In genomic region chr6:89836637-89837222, GRCh38 we compare ENCODE assay signal across 21 cellular contexts. TPM values are rescaled to one million over a fixed set of nuclear protein-coding genes. Genes with fewer than 3 reads are reported as not detected.
DNase-seq lines count a peak whose midpoint lies in the region; ATAC-seq, FAIRE-seq and TF ChIP-seq lines count a peak whose summit lies in the region.
"Had no signal": no experiment of that assay in that cellular context is flagged by ENCODE, and none has a peak within 500 bp of the region (broad histone marks: within the 10 kb centered on the region; RNA-seq: fewer than 3 reads in every experiment).

No MANE protein-coding gene starts in this region.

- H3K36me3 Mint-ChIP-seq in GM23338 (ENCODE audit: low read depth) (peaks cover 62% of the 10 kb centered on the region), progenitor cell of endocrine pancreas (ENCODE audit: insufficient read depth) (peaks cover 29% of the 10 kb centered on the region)

- no peaks in the 10 kb centered on the region for H3K4me1 ChIP-seq in GM23338 (ENCODE audit: insufficient read depth)
- peaks cover 0 to 6% of the 10 kb centered on the region in 2 experiments; a peak in 1 of 5 replicates for H3K4me1 ChIP-seq in K562 (replicated peaks in 1 of 2; ENCODE audit: control insufficient read depth in 2 of 2, insufficient read depth in 2 of 2, low read length in 2 of 2)
- no peaks in the 10 kb centered on the region for H3K4me1 ChIP-seq in breast epithelium
- H3K4me1 ChIP-seq: Caco-2 had no signal

- H3K27me3 ChIP-seq in GM23338 (ENCODE audit: insufficient read depth) (no peaks in the 10 kb centered on the region), K562 (ENCODE audit: control insufficient read depth in 2 of 2, insufficient read depth in 2 of 2, low read length in 2 of 2) (no peaks in the 10 kb centered on the region), breast epithelium (no peaks in the 10 kb centered on the region)
- H3K27me3 ChIP-seq: hepatocyte had no signal

- WGBS in K562 (ENCODE audit: insufficient coverage, low coverage, missing lambda C conversion rate), result 94% methylated on average over 6 of the region's 8 CpGs

- no peak overlapping the region for H2AFZ ChIP-seq in GM23338
- no peak overlapping the region for H2AFZ ChIP-seq in K562 (ENCODE audit: low read depth, low read length)
- H2AFZ ChIP-seq: hepatocyte had no signal

- no peaks in the 10 kb centered on the region for H3F3A ChIP-seq in GM23338 (replicated peaks; ENCODE audit: low read depth)

- H3K27me3 Mint-ChIP-seq in GM23338 (ENCODE audit: insufficient read depth, low read depth, poor library complexity), result no peaks in the 10 kb centered on the region
- no peaks in the 10 kb centered on the region for H3K27me3 Mint-ChIP-seq in progenitor cell of endocrine pancreas

- POLR2A ChIA-PET in K562 (lab: Yijun Ruan, JAX), result interaction anchor here (1.3 kb wide), 1 partner anchor 17 kb away, joined by 4 read pairs; the partner anchor contains the start of gene MDN1

- TF ChIP-seq CTCF in GM23338 (conservative IDR thresholded peaks at IDR 0.05; ENCODE audit: low read depth in 2 of 2) (no peak), K562 (IDR thresholded peaks at IDR 0.05 in 2 of 3, conservative IDR thresholded peaks at IDR 0.05 in 1 of 3; ENCODE audit: insufficient read depth in 2 of 3, low read depth in 1 of 3, low read length in 3 of 3) (no peak), progenitor cell of endocrine pancreas (IDR thresholded peaks at IDR 0.05; ENCODE audit: unreplicated experiment) (no peak), breast epithelium (IDR thresholded peaks at IDR 0.05) (no peak)

- TF ChIP-seq RAD21 in K562 (CRISPR knock-in tag; conservative IDR thresholded peaks at IDR 0.05 in 1 of 2, IDR thresholded peaks at IDR 0.05 in 1 of 2), result no peak

- H4K20me1 ChIP-seq in GM23338 (replicated peaks; ENCODE audit: insufficient read depth) (peaks cover 41% of the 10 kb centered on the region), K562 (replicated peaks; ENCODE audit: control insufficient read depth, insufficient read depth, low read length) (no peaks in the 10 kb centered on the region)

- no peak overlapping the region for H3K27ac Mint-ChIP-seq in GM23338
- peak overlapping the region; percentile 66 for H3K27ac Mint-ChIP-seq in progenitor cell of endocrine pancreas

- no peak for TF ChIP-seq EP300 in K562 (IDR thresholded peaks at IDR 0.05; ENCODE audit: low read length)

- no peaks in the 10 kb centered on the region for H3K9me1 ChIP-seq in K562 (ENCODE audit: control insufficient read depth, insufficient read depth, low read length)

- CTCF ChIA-PET in K562 (lab: Yijun Ruan, JAX; ENCODE audit: low intra/inter-chr PET ratio), result no interaction called here

- no peak for ATAC-seq in GM23338
- ATAC-seq in K562, result no peak
- no peak for ATAC-seq in left ventricle myocardium superior
- ATAC-seq in GM18861 (IDR thresholded peaks at IDR 0.05; ENCODE audit: unreplicated experiment), result no peak

- no peak for FAIRE-seq in K562 (lab: Jason Lieb, UNC)
- FAIRE-seq: GM12891 had no signal

- H3K4me3 Mint-ChIP-seq in GM23338, result no peak overlapping the region
- H3K4me3 Mint-ChIP-seq in progenitor cell of endocrine pancreas (ENCODE audit: low read depth), result no peak overlapping the region

- H3K79me2 ChIP-seq in GM23338 (replicated peaks; ENCODE audit: insufficient read depth), result peaks cover 99% of the 10 kb centered on the region
- peaks cover 66% of the 10 kb centered on the region for H3K79me2 ChIP-seq in K562 (ENCODE audit: control insufficient read depth, insufficient read depth, low read length)

- TF ChIP-seq POLR2A in K562 (conservative IDR thresholded peaks at IDR 0.05) (no peak), breast epithelium (IDR thresholded peaks at IDR 0.05) (no peak)

- 0 out of 2 replicates have a peak overlapping the region, but pooled peaks have one; percentile 30 for H3K27ac ChIP-seq in GM23338 (ENCODE audit: low read depth)
- H3K27ac ChIP-seq in K562 (ENCODE audit: extremely low read depth, low read depth, low read length), result no peak overlapping the region
- H3K27ac ChIP-seq in breast epithelium, result no peak overlapping the region
- H3K27ac ChIP-seq: hepatocyte had no signal

- peaks cover 23% of the 10 kb centered on the region for H3K36me3 ChIP-seq in GM23338 (ENCODE audit: insufficient read depth)
- H3K36me3 ChIP-seq in K562 (ENCODE audit: control insufficient read depth, insufficient read depth, low read length), result peaks cover 62% of the 10 kb centered on the region
- no peaks in the 10 kb centered on the region for H3K36me3 ChIP-seq in breast epithelium

- H3K9ac ChIP-seq in K562 (ENCODE audit: insufficient read depth in 1 of 2, low read depth in 2 of 2, low read length in 2 of 2), result no peak overlapping the region

- H3K4me2 ChIP-seq in GM23338, result no peak overlapping the region
- H3K4me2 ChIP-seq in K562 (ENCODE audit: insufficient read depth, low read length), result no peak overlapping the region
- H3K4me2 ChIP-seq: hepatocyte had no signal

- intact Hi-C loops in K562 (cut with micrococcal nuclease) (no loop called here), breast epithelium (cut with DNase I; ENCODE audit: low total_unique reads) (no loop called here), left ventricle myocardium superior (cut with micrococcal nuclease) (no loop called here)

- no peaks in the 10 kb centered on the region for H3K9me2 ChIP-seq in GM23338 (ENCODE audit: insufficient read depth)

- in situ Hi-C loops in K562 (cut with MboI), result no loop called here

- H3K9me3 Mint-ChIP-seq in GM23338 (no peaks in the 10 kb centered on the region), progenitor cell of endocrine pancreas (ENCODE audit: low read depth) (no peaks in the 10 kb centered on the region)

- H3K4me3 ChIP-seq in GM23338, result no peak overlapping the region
- no peak overlapping the region for H3K4me3 ChIP-seq in K562
- H3K4me3 ChIP-seq in breast epithelium, result no peak overlapping the region
- H3K4me3 ChIP-seq: hepatocyte had no signal

- DNase-seq in activated effector memory CD4-positive, alpha-beta T cell treated with anti-CD3 and anti-CD28 coated beads, Interleukin-2, amount 50 U/mL, for 16 hours, result peak; percentile 42
- DNase-seq in activated effector memory CD4-positive, alpha-beta T cell treated with Interleukin-2 at 50 U/mL for 16 hours, result no peak
- DNase-seq in GM23338 (ENCODE audit: low spot score), result no peak
- no peak for DNase-seq in K562 (ENCODE audit: extremely low read depth in 1 of 4, low spot score in 3 of 4)
- DNase-seq in progenitor cell of endocrine pancreas (ENCODE audit: low spot score, unreplicated experiment), result no peak
- DNase-seq in breast epithelium (ENCODE audit: low spot score in 2 of 2), result no peak
- DNase-seq in left ventricle myocardium superior, result no peak
- DNase-seq: activated CD4-positive, CD25-positive, alpha-beta regulatory T cell treated with anti-CD3 and anti-CD28 coated beads, Interleukin-2, amount 50 U/mL, for 72 hours; amygdala; Caco-2; central memory CD4-positive, alpha-beta T cell; kidney glomerular epithelial cell; midbrain; NCI-H2029; stimulated activated CD4-positive, alpha-beta T cell treated with anti-CD3 and anti-CD28 coated beads, Interleukin-2, amount 100 ng/mL, for 24 hours had no signal

- H3K9me3 ChIP-seq in K562 (replicated peaks; ENCODE audit: control insufficient read depth, insufficient read depth, low read depth, low read length) (no peaks in the 10 kb centered on the region), breast epithelium (no peaks in the 10 kb centered on the region)
- H3K9me3 ChIP-seq: Caco-2 had no signal

- no TSS peak for BruUV-seq in K562 (replicated peaks; lab: Mats Ljungman, UMichigan)

- H3K4me1 Mint-ChIP-seq in GM23338 (no peaks in the 10 kb centered on the region), progenitor cell of endocrine pancreas (ENCODE audit: low read depth) (no peaks in the 10 kb centered on the region)

RNA-seq across cellular contexts. Expression of gene CASP8AP2, which starts 7.0 kb away (rescaled TPM):
- total RNA-seq in GM23338 (2014; rRNA removed; shearing (Covaris generic)), result 22.8 and 31.3 TPM in 2 replicates
- 51.7 and 75.5 TPM in 2 replicates for polyA plus RNA-seq in GM23338 (2016; fragmentation: Nextera tagmentation; extraction: Ambion mirVana)
- total RNA-seq in K562 (2011; cell fraction: chromatin; rRNA removed; ENCODE audit: low replicate concordance), result 54.6 and 116 TPM in 2 replicates
- total RNA-seq in K562 (2011; cell fraction: nucleolus; rRNA removed), result 32.2 and 36.5 TPM in 2 replicates
- 77.7 and 94.6 TPM in 2 replicates for total RNA-seq in K562 (2011; cell fraction: nucleoplasm; rRNA removed)
- 12.1 and 12.5 TPM in 2 replicates for total RNA-seq in K562 (2014; rRNA removed)
- 27.6 and 34.8 TPM in 2 replicates for total RNA-seq in K562 (2014; rRNA removed; fragmentation: Illumina TruSeq; extraction: Trizol)
- total RNA-seq in K562 (2015; rRNA removed; fragmentation: Illumina TruSeq; extraction: Trizol), result 29.3 and 30.0 TPM in 2 replicates
- total RNA-seq in K562 (2021), result 19.1 TPM in 2 replicates
- 18.7 and 20.9 TPM in 2 replicates for polyA plus RNA-seq in K562 (2011; rRNA removed)
- polyA plus RNA-seq in K562 (2011; cell fraction: cytosol; rRNA removed), result 2.5 and 5.3 TPM in 2 replicates
- 18.6 and 21.2 TPM in 2 replicates for polyA plus RNA-seq in K562 (2011; cell fraction: nucleus; rRNA removed)
- polyA plus RNA-seq in K562 (2012), result 10.5 and 11.7 TPM in 2 replicates
- 15.9 and 19.5 TPM in 2 replicates for polyA plus RNA-seq in K562 (2014; fragmentation: Illumina TruSeq; extraction: Trizol)
- polyA plus RNA-seq in K562 (2014; fragmentation: Nextera tagmentation; extraction: Ambion mirVana), result 10 to 100 TPM; 10.6 to 14.6 TPM
- 11.3 and 13.3 TPM in 2 replicates for polyA plus RNA-seq in K562 (2014; rRNA removed)
- polyA minus RNA-seq in K562 (2011; rRNA and poly(A)+ RNA removed), result 58.4 and 70.1 TPM in 2 replicates
- polyA minus RNA-seq in K562 (2011; cell fraction: cytosol; rRNA and poly(A)+ RNA removed), result 14.0 and 16.0 TPM in 2 replicates
- polyA minus RNA-seq in K562 (2011; cell fraction: nucleus; rRNA and poly(A)+ RNA removed), result 24.1 and 32.8 TPM in 2 replicates
- total RNA-seq in progenitor cell of endocrine pancreas, result 31.4 and 31.9 TPM in 2 replicates
- 10 to 100 TPM; 16.0 to 24.9 (median 17.7) TPM for total RNA-seq in breast epithelium
- total RNA-seq in left ventricle myocardium superior, result 14.4 TPM

RNA-seq across cellular contexts. Expression of gene MDN1, which starts 17.1 kb away (rescaled TPM):
- total RNA-seq in GM23338 (2014; rRNA removed; shearing (Covaris generic)), result 199 and 217 TPM in 2 replicates
- polyA plus RNA-seq in GM23338 (2016; fragmentation: Nextera tagmentation; extraction: Ambion mirVana), result 165 and 187 TPM in 2 replicates
- 129 and 268 TPM in 2 replicates for total RNA-seq in K562 (2011; cell fraction: chromatin; rRNA removed; ENCODE audit: low replicate concordance)
- total RNA-seq in K562 (2011; cell fraction: nucleolus; rRNA removed), result 56.2 and 74.1 TPM in 2 replicates
- total RNA-seq in K562 (2011; cell fraction: nucleoplasm; rRNA removed), result 100 and 102 TPM in 2 replicates
- 43.0 and 51.1 TPM in 2 replicates for total RNA-seq in K562 (2014; rRNA removed)
- total RNA-seq in K562 (2014; rRNA removed; fragmentation: Illumina TruSeq; extraction: Trizol), result 69.2 and 73.9 TPM in 2 replicates
- 66.8 and 67.6 TPM in 2 replicates for total RNA-seq in K562 (2015; rRNA removed; fragmentation: Illumina TruSeq; extraction: Trizol)
- 93.6 and 98.9 TPM in 2 replicates for total RNA-seq in K562 (2021)
- polyA plus RNA-seq in K562 (2011; rRNA removed), result 37.8 and 39.8 TPM in 2 replicates
- polyA plus RNA-seq in K562 (2011; cell fraction: cytosol; rRNA removed), result 12.9 and 27.6 TPM in 2 replicates
- 113 and 158 TPM in 2 replicates for polyA plus RNA-seq in K562 (2011; cell fraction: nucleus; rRNA removed)
- polyA plus RNA-seq in K562 (2012), result 24.1 and 37.2 TPM in 2 replicates
- 44.1 and 48.7 TPM in 2 replicates for polyA plus RNA-seq in K562 (2014; fragmentation: Illumina TruSeq; extraction: Trizol)
- polyA plus RNA-seq in K562 (2014; fragmentation: Nextera tagmentation; extraction: Ambion mirVana), result 10 to 100 TPM; 25.6 to 27.8 TPM
- 28.1 and 37.8 TPM in 2 replicates for polyA plus RNA-seq in K562 (2014; rRNA removed)
- 60.0 and 69.1 TPM in 2 replicates for polyA minus RNA-seq in K562 (2011; rRNA and poly(A)+ RNA removed)
- 50.6 and 66.1 TPM in 2 replicates for polyA minus RNA-seq in K562 (2011; cell fraction: cytosol; rRNA and poly(A)+ RNA removed)
- 59.9 and 98.7 TPM in 2 replicates for polyA minus RNA-seq in K562 (2011; cell fraction: nucleus; rRNA and poly(A)+ RNA removed)
- total RNA-seq in progenitor cell of endocrine pancreas, result 44.1 and 47.1 TPM in 2 replicates
- total RNA-seq in breast epithelium, result 10 to 100 TPM; 24.6 to 38.8 (median 38.0) TPM
- 23.9 TPM for total RNA-seq in left ventricle myocardium superior

RNA-seq across cellular contexts. Expression of gene GJA10, which starts 57.5 kb away (rescaled TPM):
- not detected in 2 replicates for total RNA-seq in GM23338 (2014; rRNA removed; shearing (Covaris generic))
- polyA plus RNA-seq in GM23338 (2016; fragmentation: Nextera tagmentation; extraction: Ambion mirVana) (not detected in 2 replicates), K562 (2011; rRNA removed) (not detected in 2 replicates), K562 (2014; fragmentation: Illumina TruSeq; extraction: Trizol) (not detected in 2 replicates), K562 (2014; fragmentation: Nextera tagmentation; extraction: Ambion mirVana) (not detected), K562 (2014; rRNA removed) (not detected in 2 replicates)
- total RNA-seq in K562 (2011; cell fraction: chromatin; rRNA removed; ENCODE audit: low replicate concordance), result not detected in 2 replicates
- not detected in 2 replicates for total RNA-seq in K562 (2011; cell fraction: nucleolus; rRNA removed)
- not detected in 2 replicates for total RNA-seq in K562 (2011; cell fraction: nucleoplasm; rRNA removed)
- total RNA-seq in K562 (2014; rRNA removed) (not detected in 2 replicates), K562 (2014; rRNA removed; fragmentation: Illumina TruSeq; extraction: Trizol) (not detected in 2 replicates), K562 (2015; rRNA removed; fragmentation: Illumina TruSeq; extraction: Trizol) (not detected in 2 replicates), K562 (2021) (not detected in 2 replicates), progenitor cell of endocrine pancreas (not detected in 2 replicates), breast epithelium (not detected), left ventricle myocardium superior (not detected)
- not detected in 2 replicates for polyA plus RNA-seq in K562 (2011; cell fraction: cytosol; rRNA removed)
- not detected in 2 replicates for polyA plus RNA-seq in K562 (2011; cell fraction: nucleus; rRNA removed)
- not detected in 2 replicates for polyA plus RNA-seq in K562 (2012)
- not detected in 2 replicates for polyA minus RNA-seq in K562 (2011; rRNA and poly(A)+ RNA removed)
- not detected in 2 replicates for polyA minus RNA-seq in K562 (2011; cell fraction: cytosol; rRNA and poly(A)+ RNA removed)
- not detected in 2 replicates for polyA minus RNA-seq in K562 (2011; cell fraction: nucleus; rRNA and poly(A)+ RNA removed)
- total RNA-seq: Caco-2, G401, hepatocyte, NCI-H460, omental fat pad had no signal
- polyA plus RNA-seq: hepatocyte had no signal
